In the genomic region with DNA sequence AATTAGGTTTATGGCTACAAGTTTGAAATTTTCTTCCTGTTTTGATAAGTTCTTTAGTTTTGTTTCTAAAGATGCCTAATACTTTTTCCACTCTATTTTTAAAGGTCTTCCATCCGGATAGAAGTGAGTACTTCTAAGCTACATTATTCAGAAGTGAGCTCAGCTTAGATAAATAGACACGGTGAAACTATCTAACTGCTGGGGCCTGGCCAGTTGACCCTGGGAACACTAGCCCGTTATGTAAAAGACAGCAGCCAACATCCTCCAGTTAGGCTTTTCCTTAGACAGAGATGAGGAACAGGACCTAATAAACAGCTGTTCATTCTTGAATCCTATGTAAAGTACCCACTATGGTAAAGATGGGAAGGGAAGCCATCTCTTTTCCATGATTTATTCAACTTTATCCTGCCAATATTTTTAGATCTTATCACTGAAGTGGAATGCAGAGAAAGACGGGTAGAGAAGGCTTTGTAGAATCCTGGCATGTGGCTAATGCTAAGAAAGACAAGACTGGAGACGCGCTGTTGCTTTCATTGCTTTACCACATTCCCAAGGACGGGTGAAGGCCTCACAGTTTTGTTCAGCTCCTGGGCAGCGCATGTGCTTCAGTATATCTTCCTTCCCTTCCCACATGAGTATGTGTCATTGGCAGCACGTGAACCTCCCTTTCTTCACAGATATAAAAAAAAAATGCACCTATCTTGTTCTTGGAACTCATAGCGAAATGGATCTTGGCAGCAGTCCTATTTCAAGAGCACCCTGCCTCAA, we compare ENCODE assay signal across 15 cellular contexts.
DNase-seq lines count a peak whose midpoint lies in the region; ATAC-seq, FAIRE-seq and TF ChIP-seq lines count a peak whose summit lies in the region.
"Had no signal": no experiment of that assay in that cellular context is flagged by ENCODE, and none has a peak within 500 bp of the region (broad histone marks: within the 10 kb centered on the region; RNA-seq: fewer than 3 reads in every experiment).

No MANE protein-coding gene starts in this region.

- peak overlapping the region; percentile 48 for H3K27ac ChIP-seq in AG04450 (ENCODE audit: low read depth, low read length)
- peak overlapping the region; percentile 72 for H3K27ac ChIP-seq in astrocyte (ENCODE audit: low read depth, low read length)
- H3K27ac ChIP-seq: cardiac muscle cell had no signal

- FAIRE-seq in astrocyte (lab: Jason Lieb, UNC) (peak; percentile 37), HTR-8/SVneo (lab: Jason Lieb, UNC) (no peak)
- FAIRE-seq: RCC 7860 had no signal

- H3K27me3 ChIP-seq in AG04450 (ENCODE audit: control insufficient read depth, insufficient read depth, low read length) (no peaks in the 10 kb centered on the region), astrocyte (ENCODE audit: insufficient read depth, low read length) (no peaks in the 10 kb centered on the region)
- H3K27me3 ChIP-seq: cardiac muscle cell had no signal

- H4K20me1 ChIP-seq in astrocyte (ENCODE audit: insufficient read depth, low read length), result no peaks in the 10 kb centered on the region

- ATAC-seq in omental fat pad (ENCODE audit: low FRiP score), result peak; percentile 69
- ATAC-seq in GM19023 (IDR thresholded peaks at IDR 0.05; ENCODE audit: unreplicated experiment), result no peak
- no peak for ATAC-seq in HG02840 (IDR thresholded peaks at IDR 0.05; ENCODE audit: low FRiP score, unreplicated experiment)

- no peaks in the 10 kb centered on the region for H3K27me3 Mint-ChIP-seq in astrocyte (ENCODE audit: low read depth, unreplicated experiment)
- no peaks in the 10 kb centered on the region for H3K27me3 Mint-ChIP-seq in glutamatergic neuron (ENCODE audit: unreplicated experiment)

- CTCF ChIA-PET in AG04450 (lab: Charles Lee), result interaction anchor here (0.6 kb wide), 1 partner anchor 1306 kb away, joined by 4 read pairs; no protein-coding TSS in a partner anchor

- no peaks in the 10 kb centered on the region for H3K9me3 Mint-ChIP-seq in astrocyte (ENCODE audit: unreplicated experiment)
- no peaks in the 10 kb centered on the region for H3K9me3 Mint-ChIP-seq in glutamatergic neuron (ENCODE audit: unreplicated experiment)
- H3K9me3 Mint-ChIP-seq: activated T-helper 2 cell treated with anti-CD3 and anti-CD28 coated beads, Interferon-gamma antibody, Interleukin-2, Interleukin-4, amounts not matched to agents 10 μg/mL and 5 μg/mL and 100 μg/mL, durations not matched to agents 14 hours and 24 hours and 36 hours; immature natural killer cell; nephron progenitor cell; T-helper 1 cell treated with Interleukin-12 subunit alpha and Interleukin-12 subunit beta and Interleukin-4 antibody, amounts not matched to agents 30 μg/mL and 1 μg/mL, for 36 hours had no signal

- H3K4me3 Mint-ChIP-seq in astrocyte (ENCODE audit: unreplicated experiment) (no peak overlapping the region), glutamatergic neuron (ENCODE audit: unreplicated experiment) (no peak overlapping the region)
- H3K4me3 Mint-ChIP-seq: immature natural killer cell; nephron progenitor cell; T-helper 1 cell treated with Interleukin-12 subunit alpha and Interleukin-12 subunit beta and Interleukin-4 antibody, amounts not matched to agents 30 μg/mL and 1 μg/mL, for 36 hours had no signal

- H3K9ac ChIP-seq in astrocyte (ENCODE audit: low read length), result peak overlapping the region; percentile 39

- H3K9me3 ChIP-seq in AG04450 (ENCODE audit: control insufficient read depth, insufficient read depth, low read length), result no peaks in the 10 kb centered on the region
- H3K9me3 ChIP-seq in astrocyte (ENCODE audit: insufficient read depth, low read depth, low read length), result no peaks in the 10 kb centered on the region

- peak overlapping the region; percentile 38 for H2AFZ ChIP-seq in astrocyte (ENCODE audit: low read depth, low read length)

- no peaks in the 10 kb centered on the region for H3K79me2 ChIP-seq in astrocyte (ENCODE audit: insufficient read depth, low read length)

- no peaks in the 10 kb centered on the region for H3K36me3 ChIP-seq in astrocyte (ENCODE audit: insufficient read depth, low read length)
- H3K36me3 ChIP-seq: cardiac muscle cell had no signal

- H3K36me3 Mint-ChIP-seq in astrocyte (ENCODE audit: low read depth, unreplicated experiment) (no peaks in the 10 kb centered on the region), glutamatergic neuron (ENCODE audit: unreplicated experiment) (no peaks in the 10 kb centered on the region)

- peaks cover 22% of the 10 kb centered on the region for H3K4me1 ChIP-seq in astrocyte (ENCODE audit: insufficient read depth, low read length)

- DNase-seq in AG04450 (ENCODE audit: low read depth, low spot score) (peak; percentile 42), astrocyte (ENCODE audit: low read depth) (peak; percentile 68), glutamatergic neuron (no peak), omental fat pad (ENCODE audit: low spot score) (no peak), HTR-8/SVneo (ENCODE audit: insufficient read length, low spot score) (no peak), NCI-H2171 (lab: John Stamatoyannopoulos, UW) (no peak)
- DNase-seq: immature natural killer cell, NCI-H510A treated with DMSO at 0.1 percent for 48 hours, nephron progenitor cell had no signal

- H3K4me1 Mint-ChIP-seq in astrocyte (ENCODE audit: low read depth, unreplicated experiment), result peaks cover 7% of the 10 kb centered on the region
- peaks cover 8% of the 10 kb centered on the region for H3K4me1 Mint-ChIP-seq in glutamatergic neuron (ENCODE audit: low read depth, unreplicated experiment)
- H3K4me1 Mint-ChIP-seq: immature natural killer cell had no signal

- peak overlapping the region; percentile 56 for H3K4me2 ChIP-seq in astrocyte (ENCODE audit: low read length)

- H3K4me3 ChIP-seq in AG04450 (ENCODE audit: low read depth, low read length) (no peak overlapping the region), astrocyte (ENCODE audit: insufficient read depth, low read depth, low read length) (no peak overlapping the region)
- H3K4me3 ChIP-seq: cardiac muscle cell had no signal

- H3K27ac Mint-ChIP-seq in astrocyte (ENCODE audit: unreplicated experiment), result peak overlapping the region; percentile 38
- H3K27ac Mint-ChIP-seq in glutamatergic neuron (ENCODE audit: unreplicated experiment), result peak overlapping the region; percentile 29
- H3K27ac Mint-ChIP-seq: activated T-helper 2 cell treated with anti-CD3 and anti-CD28 coated beads, Interferon-gamma antibody, Interleukin-2, Interleukin-4, amounts not matched to agents 10 μg/mL and 5 μg/mL and 100 μg/mL, durations not matched to agents 14 hours and 24 hours and 36 hours; immature natural killer cell; nephron progenitor cell; T-helper 1 cell treated with Interleukin-12 subunit alpha and Interleukin-12 subunit beta and Interleukin-4 antibody, amounts not matched to agents 30 μg/mL and 1 μg/mL, for 36 hours had no signal

- TF ChIP-seq CTCF in AG04450 (IDR thresholded peaks at IDR 0.05; ENCODE audit: low read depth, low read length) (no peak), astrocyte (IDR thresholded peaks at IDR 0.05; ENCODE audit: insufficient read depth, low read depth, low read length) (no peak), glutamatergic neuron (IDR thresholded peaks at IDR 0.05; ENCODE audit: partially characterized antibody, unreplicated experiment) (no peak), omental fat pad (IDR thresholded peaks at IDR 0.05) (no peak)

- POLR2A ChIA-PET in AG04450 (lab: Yijun Ruan, JAX), result no interaction called here

Comparison
In these comparisons a context has a peak if more than half of its experiments do, and no peak if none do; other contexts are left out.
1. DNase-seq: peak in AG04450 (single experiment) and astrocyte (single experiment); none in glutamatergic neuron (single experiment), omental fat pad (single experiment), HTR-8/SVneo (single experiment) and NCI-H2171 (single experiment).